Comparison of ENCODE assay signal across 8 cellular contexts in the genomic region with DNA sequence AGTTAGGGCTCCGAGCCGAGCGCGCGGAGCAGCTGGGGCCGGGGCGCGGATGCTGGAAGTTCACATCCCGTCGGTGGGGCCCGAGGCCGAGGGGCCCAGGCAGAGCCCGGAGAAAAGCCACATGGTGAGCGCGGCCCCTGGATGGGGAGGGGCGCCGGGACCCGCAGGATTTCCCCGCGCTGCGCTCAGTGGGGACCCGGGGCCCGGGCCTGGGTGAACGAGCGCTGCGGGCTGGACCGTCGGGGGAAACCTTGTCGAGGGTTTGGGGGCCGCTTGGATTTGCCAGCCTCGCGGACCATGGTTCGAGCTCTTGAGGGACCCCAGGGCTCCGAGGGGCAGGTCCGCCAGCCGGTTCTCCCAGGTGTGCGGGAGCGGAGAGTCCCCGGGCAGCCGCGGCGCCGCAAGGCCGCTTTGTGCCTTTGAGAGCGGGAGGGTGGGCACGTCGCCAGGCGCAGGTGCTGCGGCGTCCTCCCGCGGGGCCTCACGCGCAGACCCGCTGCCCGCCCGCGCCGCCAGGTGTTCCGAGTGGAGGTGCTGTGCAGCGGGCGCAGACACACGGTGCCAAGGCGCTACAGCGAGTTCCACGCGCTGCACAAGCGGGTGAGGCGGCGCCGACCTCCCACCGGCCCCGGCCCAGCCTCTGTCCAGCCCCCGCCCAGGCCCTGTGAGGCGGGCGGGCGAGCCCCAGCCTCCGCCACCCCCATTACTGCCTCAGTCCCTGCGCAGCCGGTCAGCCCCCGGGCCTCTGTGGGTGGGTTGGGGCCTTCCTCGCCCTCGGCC. TPM values are rescaled to one million over a fixed set of nuclear protein-coding genes. Genes with fewer than 3 reads are reported as not detected.
DNase-seq lines count a peak whose midpoint lies in the region; ATAC-seq and TF ChIP-seq lines count a peak whose summit lies in the region.

A gene (plus strand): TSS at position 5 of the 780 bp plus-strand sequence. CDS start 45 bp downstream, at position 50.

- peaks cover 26% of the 10 kb centered on the region for H3K4me1 ChIP-seq in psoas muscle

- WGBS in psoas muscle, 3 donors: 1 to 2% (median 2%) methylated on average over 56 to 83 of the region's 83 CpGs

- CTCF ChIA-PET in activated CD4-positive, alpha-beta memory T cell treated with anti-CD3 and anti-CD28 coated beads for 36 hours (lab: Charles Lee): interaction anchor here (1.4 to 3.6 kb wide), 6 partner anchors 12 to 59 kb away, joined by 3 to 61 read pairs (median 8); a partner anchor contains a TSS

- peaks cover 14% of the 10 kb centered on the region for H3K27me3 Mint-ChIP-seq in activated CD4-positive, alpha-beta memory T cell treated with anti-CD3 and anti-CD28 coated beads for 36 hours

- peaks cover 0 to 15% (median 6%) of the 10 kb centered on the region in 3 donors for H3K27me3 ChIP-seq in psoas muscle (ENCODE audit: insufficient read depth in 3 of 3, low read length in 2 of 3)

- H3K4me1 Mint-ChIP-seq in activated CD4-positive, alpha-beta memory T cell treated with anti-CD3 and anti-CD28 coated beads for 36 hours (ENCODE audit: low read depth): peaks cover 22% of the 10 kb centered on the region

- H3K36me3 ChIP-seq in psoas muscle (ENCODE audit: insufficient read depth in 1 of 2, low read depth in 1 of 2): peaks cover 0 to 32% of the 10 kb centered on the region in 2 donors

- DNase-seq in activated effector memory CD4-positive, alpha-beta T cell treated with anti-CD3 and anti-CD28 coated beads, Interleukin-2, amount 50 U/mL, for 16 hours: peak; percentile 73
- DNase-seq in activated effector memory CD4-positive, alpha-beta T cell treated with Interleukin-2 at 50 U/mL for 16 hours: no peak
- DNase-seq in activated CD4-positive, alpha-beta memory T cell treated with anti-CD3 and anti-CD28 coated beads for 36 hours: peak; percentile 17
- peak; percentile 69 for DNase-seq in germinal center (ENCODE audit: low spot score)
- peak in 1 of 2 donors; percentile 38 for DNase-seq in psoas muscle
- no peak for DNase-seq in AG08395 (ENCODE audit: low spot score)
- no peak for DNase-seq in OCI-M1 (lab: John Stamatoyannopoulos, UW)

- intact Hi-C loops in activated CD4-positive, alpha-beta memory T cell treated with anti-CD3 and anti-CD28 coated beads for 36 hours (cut with micrococcal nuclease): loop anchor here (5.0 kb wide), 1 partner anchor 40 kb away; no protein-coding TSS in a partner anchor
- intact Hi-C loops in psoas muscle (cut with DNase I): no loop called here

- POLR2A ChIA-PET in activated CD4-positive, alpha-beta memory T cell treated with anti-CD3 and anti-CD28 coated beads for 36 hours (lab: Charles Lee): no interaction called here

- peak within 1 kb of the TSS; percentile 70 for H3K4me3 Mint-ChIP-seq in activated CD4-positive, alpha-beta memory T cell treated with anti-CD3 and anti-CD28 coated beads for 36 hours

- no peak within 1 kb of the TSS for H3K27ac Mint-ChIP-seq in activated CD4-positive, alpha-beta memory T cell treated with anti-CD3 and anti-CD28 coated beads for 36 hours

- ATAC-seq in HG03139 (IDR thresholded peaks at IDR 0.05; ENCODE audit: unreplicated experiment): peak; percentile 1
- ATAC-seq in psoas muscle: peak in 2 of 4 donors; percentile 8 to 9

- no peak for TF ChIP-seq CTCF in psoas muscle (IDR thresholded peaks at IDR 0.05)

- no peak within 1 kb of the TSS for H3K27ac ChIP-seq in psoas muscle

- H3K4me3 ChIP-seq in psoas muscle: peak within 1 kb of the TSS; percentile 68

- H3K9me3 ChIP-seq in psoas muscle: no peaks in the 10 kb centered on the region

- H3K36me3 Mint-ChIP-seq in activated CD4-positive, alpha-beta memory T cell treated with anti-CD3 and anti-CD28 coated beads for 36 hours: peaks cover 14% of the 10 kb centered on the region

- no peaks in the 10 kb centered on the region for H3K9me3 Mint-ChIP-seq in activated CD4-positive, alpha-beta memory T cell treated with anti-CD3 and anti-CD28 coated beads for 36 hours

RNA-seq across cellular contexts. Expression of the gene that starts here (rescaled TPM):
- under 1 TPM; 0.38 to 0.68 TPM for total RNA-seq in activated CD4-positive, alpha-beta memory T cell treated with anti-CD3 and anti-CD28 coated beads for 36 hours
- under 1 TPM; 0.08 to 0.17 (median 0.16) TPM for total RNA-seq in psoas muscle
- polyA plus RNA-seq in psoas muscle: under 1 TPM; 0.06 to 0.31 (median 0.23) TPM

Comparison
In these comparisons a context has a peak if more than half of its experiments do, and no peak if none do; other contexts are left out.
1. DNase-seq: peak in activated effector memory CD4-positive, alpha-beta T cell treated with anti-CD3 and anti-CD28 coated beads, Interleukin-2, amount 50 U/mL, for 16 hours (single experiment) and germinal center (single experiment); none in activated effector memory CD4-positive, alpha-beta T cell treated with Interleukin-2 at 50 U/mL for 16 hours (single experiment), AG08395 (single experiment) and OCI-M1 (single experiment).
2. Peak in DNase-seq in activated CD4-positive, alpha-beta memory T cell treated with anti-CD3 and anti-CD28 coated beads for 36 hours; RNA of the gene not detected or under 1 TPM.